8 cellular contexts compared by ENCODE assay signal in the genomic region with DNA sequence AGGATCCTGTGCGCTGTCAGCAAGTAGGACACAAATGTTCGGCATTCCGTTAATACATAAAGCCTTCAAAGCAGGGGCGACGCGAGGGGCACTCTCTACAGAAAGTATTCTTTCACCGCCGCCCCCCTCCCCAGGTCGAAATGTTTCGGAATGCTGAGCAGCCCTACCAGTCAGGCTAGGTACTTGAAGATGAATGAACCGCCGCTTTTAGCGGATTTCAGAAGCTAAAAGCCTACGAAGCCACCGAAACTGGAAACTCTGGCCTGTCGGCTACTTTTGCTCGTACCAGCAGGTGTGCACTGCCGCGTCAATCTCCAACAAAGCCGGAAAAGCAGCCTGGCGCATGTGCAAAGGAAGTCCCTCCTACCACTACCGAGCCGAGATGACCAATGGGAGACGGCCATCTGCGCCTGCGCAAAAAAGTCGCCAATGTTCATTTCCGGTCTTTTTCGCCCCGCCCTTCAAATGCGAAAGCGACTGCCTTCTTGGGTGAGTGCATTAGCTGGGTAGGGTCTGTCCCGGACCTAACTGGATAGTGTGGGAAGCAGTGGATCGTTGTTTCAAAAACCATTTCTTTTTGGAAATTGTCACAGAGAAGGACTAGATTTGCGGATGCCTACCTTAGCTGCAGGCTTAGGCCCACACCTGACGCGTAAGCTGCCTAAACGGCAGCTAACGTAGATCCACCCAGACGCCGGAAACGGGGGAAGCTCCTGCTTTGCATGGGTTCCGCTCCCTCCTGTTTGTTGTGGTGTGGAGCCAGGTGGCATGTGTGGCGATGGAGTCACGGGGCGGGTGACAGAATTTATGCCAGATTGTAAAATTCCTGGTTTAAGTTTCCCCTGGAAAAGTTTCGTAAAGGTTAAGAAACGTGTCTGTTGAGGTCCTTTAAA. TPM values are rescaled to one million over a fixed set of nuclear protein-coding genes. Genes with fewer than 3 reads are reported as not detected.
A peak's percentile ranks its signal among the peaks of the same experiment; 100 is the strongest.
DNase-seq lines count a peak whose midpoint lies in the region; ATAC-seq and TF ChIP-seq lines count a peak whose summit lies in the region.

Gene WDR5B (minus strand): TSS at position 301 of the 893 bp plus-strand sequence. CDS start 534 bp downstream, outside the sequence.

- H3K9me3 Mint-ChIP-seq in CD8-positive, alpha-beta T cell: no peaks in the 10 kb centered on the region
- H3K9me3 Mint-ChIP-seq in naive B cell: peaks cover 0 to 2% (median 0%) of the 10 kb centered on the region in 7 donors
- no peaks in the 10 kb centered on the region for H3K9me3 Mint-ChIP-seq in stimulated activated naive B cell treated with anti-CD40 and anti-IgM and Interleukin-4, amounts not matched to agents 10 μg/mL and 1 μg/mL and 100 μg/mL, for 72 hours

- H3K36me3 Mint-ChIP-seq in CD8-positive, alpha-beta T cell: peaks cover 38% of the 10 kb centered on the region
- H3K36me3 Mint-ChIP-seq in naive B cell: peaks cover 5 to 7% of the 10 kb centered on the region in 2 donors
- H3K36me3 Mint-ChIP-seq in stimulated activated naive B cell treated with anti-CD40 and anti-IgM and Interleukin-4, amounts not matched to agents 10 μg/mL and 1 μg/mL and 100 μg/mL, for 72 hours: peaks cover 23 to 49% of the 10 kb centered on the region in 2 donors

- TF ChIP-seq CTCF in CD8-positive, alpha-beta T cell (IDR thresholded peaks at IDR 0.05): no peak
- peak in 1 of 3 experiments; percentile 14 for TF ChIP-seq CTCF in esophagus muscularis mucosa (IDR thresholded peaks at IDR 0.05)

- intact Hi-C loops in CD8-positive, alpha-beta T cell (cut with DNase I, micrococcal nuclease): loop anchor here (1.0 to 10.0 kb wide), 17 partner anchors 32 to 871 kb away; partner anchors contain the start of genes DTX3L (in 2 of the 2), EAF2 (in 2 of the 2), HCLS1 (in 2 of the 2) and HSPBAP1 (in 2 of the 2)
- intact Hi-C loops in esophagus muscularis mucosa (cut with DNase I): loop anchor here (2.0 kb wide), 1 partner anchor 31 kb away; the partner anchor contains the start of gene FAM162A

- no peak for TF ChIP-seq EP300 in esophagus muscularis mucosa (IDR thresholded peaks at IDR 0.05)

- H3K27me3 Mint-ChIP-seq in CD8-positive, alpha-beta T cell (ENCODE audit: low read depth): no peaks in the 10 kb centered on the region
- no peaks in the 10 kb centered on the region for H3K27me3 Mint-ChIP-seq in naive B cell
- H3K27me3 Mint-ChIP-seq in stimulated activated naive B cell treated with anti-CD40 and anti-IgM and Interleukin-4, amounts not matched to agents 10 μg/mL and 1 μg/mL and 100 μg/mL, for 72 hours: no peaks in the 10 kb centered on the region

- H3K27ac Mint-ChIP-seq in CD8-positive, alpha-beta T cell: peak within 1 kb of the TSS; percentile 100
- peak within 1 kb of the TSS; percentile 100 for H3K27ac Mint-ChIP-seq in naive B cell
- peak within 1 kb of the TSS; percentile 99 for H3K27ac Mint-ChIP-seq in stimulated activated naive B cell treated with anti-CD40 and anti-IgM and Interleukin-4, amounts not matched to agents 10 μg/mL and 1 μg/mL and 100 μg/mL, for 72 hours

- H3K4me3 ChIP-seq in CD8-positive, alpha-beta T cell (ENCODE audit: low read depth, low read length): peak within 1 kb of the TSS; percentile 76
- peak within 1 kb of the TSS; percentile 73 to 86 (median 75) for H3K4me3 ChIP-seq in esophagus muscularis mucosa

- ATAC-seq in CD8-positive, alpha-beta T cell: peak; percentile 88
- peak; percentile 83 for ATAC-seq in GM21447 (IDR thresholded peaks at IDR 0.05; ENCODE audit: unreplicated experiment)
- peak; percentile 86 to 87 for ATAC-seq in naive B cell (ENCODE audit: low read depth in 2 of 2)
- ATAC-seq in stimulated activated naive B cell treated with anti-CD40 and anti-IgM and Interleukin-4, amounts not matched to agents 10 μg/mL and 1 μg/mL and 100 μg/mL, for 72 hours (replicated peaks): peak; percentile 91 to 94

- peak; percentile 71 for TF ChIP-seq POLR2A in esophagus muscularis mucosa (IDR thresholded peaks at IDR 0.05; ENCODE audit: low read depth)

- H3K4me3 Mint-ChIP-seq in CD8-positive, alpha-beta T cell: peak within 1 kb of the TSS; percentile 97
- peak within 1 kb of the TSS; percentile 84 to 99 (median 97) for H3K4me3 Mint-ChIP-seq in naive B cell
- peak within 1 kb of the TSS; percentile 93 to 97 for H3K4me3 Mint-ChIP-seq in stimulated activated naive B cell treated with anti-CD40 and anti-IgM and Interleukin-4, amounts not matched to agents 10 μg/mL and 1 μg/mL and 100 μg/mL, for 72 hours

- H3K4me1 ChIP-seq in CD8-positive, alpha-beta T cell (ENCODE audit: insufficient read depth, low read length): peaks cover 26% of the 10 kb centered on the region
- peaks cover 27 to 40% (median 35%) of the 10 kb centered on the region in 4 donors for H3K4me1 ChIP-seq in esophagus muscularis mucosa

- WGBS in esophagus muscularis mucosa: 0% methylated on average over 23 of the region's 48 CpGs

- no peaks in the 10 kb centered on the region for H3K9me3 ChIP-seq in CD8-positive, alpha-beta T cell (ENCODE audit: low read length)
- no peaks in the 10 kb centered on the region for H3K9me3 ChIP-seq in esophagus muscularis mucosa

- POLR2A ChIA-PET in CD8-positive, alpha-beta T cell (lab: Charles Lee): interaction anchor here (0.6 to 2.7 kb wide), 16 partner anchors 8 to 378 kb away, joined by 3 to 54 read pairs (median 3); partner anchors contain the start of genes DTX3L, FAM162A, HSPBAP1 and KPNA1

- H3K36me3 ChIP-seq in CD8-positive, alpha-beta T cell (ENCODE audit: insufficient read depth, low read length): no peaks in the 10 kb centered on the region
- peaks cover 0 to 22% (median 11%) of the 10 kb centered on the region in 4 donors for H3K36me3 ChIP-seq in esophagus muscularis mucosa

- H3K27me3 ChIP-seq in CD8-positive, alpha-beta T cell (ENCODE audit: insufficient read depth, low read length): no peaks in the 10 kb centered on the region
- no peaks in the 10 kb centered on the region for H3K27me3 ChIP-seq in esophagus muscularis mucosa

- H3K4me1 Mint-ChIP-seq in CD8-positive, alpha-beta T cell (ENCODE audit: low read depth): peaks cover 58% of the 10 kb centered on the region
- peaks cover 42 to 55% (median 47%) of the 10 kb centered on the region in 3 donors for H3K4me1 Mint-ChIP-seq in naive B cell
- H3K4me1 Mint-ChIP-seq in stimulated activated naive B cell treated with anti-CD40 and anti-IgM and Interleukin-4, amounts not matched to agents 10 μg/mL and 1 μg/mL and 100 μg/mL, for 72 hours: peaks cover 27 to 47% of the 10 kb centered on the region in 2 donors

- peak within 1 kb of the TSS; percentile 91 for H3K27ac ChIP-seq in CD8-positive, alpha-beta T cell (ENCODE audit: low read depth, low read length)
- H3K27ac ChIP-seq in esophagus muscularis mucosa (replicated peaks in 1 of 4): peak within 1 kb of the TSS; percentile 86 to 89 (median 87)

- CTCF ChIA-PET in CD8-positive, alpha-beta T cell (lab: Charles Lee): interaction anchor here (0.6 to 2.1 kb wide), 8 partner anchors 15 to 264 kb away, joined by 3 to 8 read pairs (median 4); partner anchors contain the start of genes FAM162A, KPNA1 and MIX23

- DNase-seq in CD8-positive, alpha-beta T cell: peak; percentile 97 to 99 (median 98)
- DNase-seq in HuH-7 (ENCODE audit: low spot score) (peak; percentile 97), esophagus muscularis mucosa (ENCODE audit: extremely low spot score) (peak; percentile 100), naive B cell (peak; percentile 98), SIG-M5 treated with dmso at 0.1 percent for 504 hours (lab: John Stamatoyannopoulos, UW; ENCODE audit: unreplicated experiment) (no peak)
- peak; percentile 98 for DNase-seq in activated CD8-positive, alpha-beta memory T cell treated with anti-CD3 and anti-CD28 coated beads, Interleukin-2, amount 50 U/mL, for 4 hours
- peak; percentile 97 for DNase-seq in stimulated activated naive B cell treated with anti-CD40 and anti-IgM and Interleukin-4, amounts not matched to agents 10 μg/mL and 1 μg/mL and 100 μg/mL, for 72 hours

RNA-seq across cellular contexts. Expression of gene WDR5B, which starts in this region (rescaled TPM):
- total RNA-seq in CD8-positive, alpha-beta T cell: 1 to 10 TPM; 1.9 to 2.7 TPM
- 1 to 10 TPM; 2.5 to 3.3 (median 3.0) TPM for total RNA-seq in esophagus muscularis mucosa
- polyA plus RNA-seq in naive B cell (ENCODE audit: low read depth in 6 of 6): 1 to 10 TPM in 5 of 6 donors, not detected in 1; 1.8 to 3.1 (median 2.6) TPM
